8 cellular contexts compared by ENCODE assay signal in genomic region chr15:91224750-91225380, GRCh38.
DNase-seq lines count a peak whose midpoint lies in the region; ATAC-seq and TF ChIP-seq lines count a peak whose summit lies in the region.

No MANE protein-coding gene starts in this region.

- H3K9me3 ChIP-seq in Karpas-422 (ENCODE audit: low read length): no peaks in the 10 kb centered on the region

- H3K9me2 ChIP-seq in Karpas-422 (replicated peaks; ENCODE audit: insufficient read depth, low read length): no peaks in the 10 kb centered on the region

- H3K4me3 ChIP-seq in Karpas-422 (ENCODE audit: low read length) (no peak overlapping the region), retinal pigment epithelial cell (ENCODE audit: low read length) (no peak overlapping the region)

- H3K4me1 ChIP-seq in Karpas-422 (ENCODE audit: low read length) (no peaks in the 10 kb centered on the region), foreskin keratinocyte (no peaks in the 10 kb centered on the region)

- H3K27me3 ChIP-seq in Karpas-422 (ENCODE audit: low read length): no peaks in the 10 kb centered on the region
- no peaks in the 10 kb centered on the region for H3K27me3 ChIP-seq in foreskin keratinocyte

- H3K27ac ChIP-seq in Karpas-422 (ENCODE audit: low read length) (no peak overlapping the region), RWPE1 (no peak overlapping the region), foreskin keratinocyte (no peak overlapping the region)

- H3K4me2 ChIP-seq in Karpas-422 (ENCODE audit: low read depth, low read length, poor library complexity, severe bottlenecking): no peak overlapping the region

- ATAC-seq in foreskin keratinocyte (peak; percentile 58), GM19463 (IDR thresholded peaks at IDR 0.05; ENCODE audit: unreplicated experiment) (no peak), GM21390 (IDR thresholded peaks at IDR 0.05; ENCODE audit: unreplicated experiment) (no peak)

- no peak overlapping the region for H2AFZ ChIP-seq in Karpas-422 (ENCODE audit: low read length)

- H3K36me3 ChIP-seq in Karpas-422 (ENCODE audit: insufficient read depth, low read length): no peaks in the 10 kb centered on the region

- TF ChIP-seq CTCF in RWPE1 (conservative IDR thresholded peaks at IDR 0.05; ENCODE audit: low read depth) (peak; percentile 34), foreskin keratinocyte (conservative IDR thresholded peaks at IDR 0.05) (peak; percentile 74), retinal pigment epithelial cell (conservative IDR thresholded peaks at IDR 0.05; ENCODE audit: low read depth, low read length) (peak; percentile 81)

- POLR2A ChIA-PET in RWPE1 (lab: Yijun Ruan, JAX; ENCODE audit: low non-redundant PET): no interaction called here

- DNase-seq in ELR (ENCODE audit: low read depth) (peak; percentile 44), Karpas-422 (peak; percentile 72), RWPE1 (ENCODE audit: low spot score) (peak; percentile 48), foreskin keratinocyte (peak in 1 of 2 donors; percentile 20), retinal pigment epithelial cell (ENCODE audit: low read depth) (no peak)
- DNase-seq in activated naive CD4-positive, alpha-beta T cell treated with anti-CD3 and anti-CD28 coated beads, Interleukin-2, amount 50 U/mL, for 16 hours: no peak

- no peak overlapping the region for H3K9ac ChIP-seq in Karpas-422 (ENCODE audit: low read length)

- no peaks in the 10 kb centered on the region for H3K79me2 ChIP-seq in Karpas-422 (ENCODE audit: low read length)

- CTCF ChIA-PET in RWPE1 (lab: Yijun Ruan, JAX): interaction anchor here (0.7 to 1.3 kb wide), 4 partner anchors 10 to 169 kb away, joined by 3 to 4 read pairs (median 3); no protein-coding TSS in a partner anchor

- H4K20me1 ChIP-seq in Karpas-422 (ENCODE audit: insufficient read depth, low read depth, low read length): no peaks in the 10 kb centered on the region

Comparison
In these comparisons a context has a peak if more than half of its experiments do, and no peak if none do; other contexts are left out.
1. DNase-seq: peak in ELR (single experiment), Karpas-422 (single experiment) and RWPE1 (single experiment); none in retinal pigment epithelial cell (single experiment) and activated naive CD4-positive, alpha-beta T cell treated with anti-CD3 and anti-CD28 coated beads, Interleukin-2, amount 50 U/mL, for 16 hours (single experiment).
2. Peak in every context shown above with its lines, with median percentiles within 50 percentile points of each other: CTCF ChIP-seq.